ENCODE assay signal across 9 cellular contexts in the genomic region with DNA sequence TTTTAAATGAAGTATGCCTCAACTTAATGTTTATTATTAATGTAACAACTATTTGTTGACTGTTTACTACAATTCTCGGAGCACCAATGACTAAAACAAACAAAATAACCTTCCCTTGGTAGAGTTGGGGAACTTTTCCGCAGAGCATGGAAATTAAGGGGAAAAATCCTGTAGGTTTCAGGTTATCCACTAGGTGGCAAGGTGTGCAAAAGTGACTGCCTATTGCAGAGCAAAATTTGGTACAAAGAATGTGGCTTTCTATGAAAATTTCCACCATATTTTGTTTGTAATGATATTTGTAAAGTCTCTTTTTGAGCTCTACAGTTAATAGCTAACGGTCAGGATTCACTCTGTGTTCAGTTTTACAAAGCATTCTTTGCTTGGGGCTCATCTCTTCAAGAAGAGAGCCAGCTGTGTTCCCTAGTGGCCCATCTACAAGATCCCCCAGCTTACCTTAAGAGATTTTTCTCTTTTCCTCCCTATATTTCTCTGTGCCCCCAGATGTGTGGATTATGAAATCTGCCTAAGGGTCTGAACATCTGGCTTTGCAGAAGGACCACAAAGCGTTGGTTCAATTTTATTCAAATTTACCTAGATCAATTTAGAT.
DNase-seq lines count a peak whose midpoint lies in the region; ATAC-seq, FAIRE-seq and TF ChIP-seq lines count a peak whose summit lies in the region.
"Had no signal": no experiment of that assay in that cellular context is flagged by ENCODE, and none has a peak within 500 bp of the region (broad histone marks: within the 10 kb centered on the region; RNA-seq: fewer than 3 reads in every experiment).

No MANE protein-coding gene starts in this region.

- no peaks in the 10 kb centered on the region for H3K79me2 ChIP-seq in HepG2 (ENCODE audit: insufficient read depth, low read length)

- no peak overlapping the region for H3K9ac ChIP-seq in HepG2 (ENCODE audit: insufficient read depth, low read depth, low read length)
- H3K9ac ChIP-seq: BLaER1 had no signal

- no peaks in the 10 kb centered on the region for H4K20me1 ChIP-seq in HepG2 (ENCODE audit: insufficient read depth, low read length)

- H3K27ac ChIP-seq in HepG2 (ENCODE audit: extremely low read length, insufficient read depth, low read length): no peak overlapping the region
- H3K27ac ChIP-seq: BLaER1 had no signal

- FAIRE-seq in HepG2 (lab: Jason Lieb, UNC): peak; percentile 79

- H3K4me2 ChIP-seq in HepG2 (ENCODE audit: low read depth, low read length): no peak overlapping the region
- H3K4me2 ChIP-seq: BLaER1 had no signal

- in situ Hi-C loops in HepG2 (cut with HindIII; ENCODE audit: extremely low pct_ligation_motif_present, low pct_unique_long_range_greater_than_20kb): loop anchor here (25.0 kb wide), 1 partner anchor 415 kb away; no protein-coding TSS in a partner anchor

- H2AFZ ChIP-seq in HepG2 (ENCODE audit: low read length): no peak overlapping the region

- TF ChIP-seq POLR2A in HepG2 (IDR thresholded peaks at IDR 0.05; ENCODE audit: insufficient read depth in 1 of 2, low read depth in 2 of 2, low read length in 2 of 2) (no peak), lower leg skin (IDR thresholded peaks at IDR 0.05) (no peak)

- no TSS peak for BruUV-seq in HepG2 (replicated peaks; lab: Mats Ljungman, UMichigan)

- POLR2A ChIA-PET in HepG2 (lab: Yijun Ruan, JAX): no interaction called here

- H3K9me3 ChIP-seq in HepG2 (ENCODE audit: low read length): no peaks in the 10 kb centered on the region
- H3K9me3 ChIP-seq: BLaER1 had no signal

- CTCF ChIA-PET in HepG2 (lab: Yijun Ruan, JAX; ENCODE audit: low intra/inter-chr PET ratio, low total read pairs): interaction anchor here (0.8 to 3.8 kb wide), 2 partner anchors 95 to 97 kb away, joined by 3 to 31 read pairs; no protein-coding TSS in a partner anchor

- WGBS in HepG2 (ENCODE audit: low lambda C conversion rate): 7% methylated on average over 4 of the region's 4 CpGs
- WGBS in lower leg skin, 2 donors: 41 to 48% methylated on average over 4 of the region's 4 CpGs

- peak; percentile 7 for DNase-seq in DMS153 treated with DMSO at 0.1 percent for 48 hours (lab: John Stamatoyannopoulos, UW; ENCODE audit: unreplicated experiment)
- DNase-seq in DMS153 (lab: John Stamatoyannopoulos, UW): no peak
- peak; percentile 16 for DNase-seq in HepG2 (ENCODE audit: low spot score)
- no peak for DNase-seq in lower leg skin (ENCODE audit: low spot score in 2 of 2)
- no peak for DNase-seq in DMS79 treated with DMSO at 0.1 percent for 48 hours (lab: John Stamatoyannopoulos, UW)

- H3K27me3 ChIP-seq in HepG2 (ENCODE audit: control insufficient read depth in 1 of 2, insufficient read depth in 2 of 2, low read length in 2 of 2): peaks cover 1 to 16% of the 10 kb centered on the region in 2 experiments; a peak in 4 of 5 replicates

- intact Hi-C loops in HepG2 (cut with micrococcal nuclease; ENCODE audit: unreplicated experiment) (loop anchor here (1.0 to 2.0 kb wide), 2 partner anchors 60 to 97 kb away; a partner anchor contains a TSS), lower leg skin (cut with DNase I; ENCODE audit: low total_unique reads) (loop anchor here (5.0 kb wide), 1 partner anchor 405 kb away; no protein-coding TSS in a partner anchor)

- no peaks in the 10 kb centered on the region for H3K36me3 ChIP-seq in HepG2 (replicated peaks in 1 of 2; ENCODE audit: control insufficient read depth in 1 of 2, insufficient read depth in 2 of 2, low read length in 2 of 2)
- H3K36me3 ChIP-seq: BLaER1 had no signal

- no peak; the same call in 1 of the 2 replicates for TF ChIP-seq RAD21 in HepG2 (CRISPR knock-in tag; IDR thresholded peaks at IDR 0.05)

- TF ChIP-seq CTCF in WI38 (IDR thresholded peaks at IDR 0.05; ENCODE audit: low read depth, low read length) (peak; percentile 40), HepG2 (CRISPR knock-in tag; IDR thresholded peaks at IDR 0.05) (peak; percentile 65), lower leg skin (IDR thresholded peaks at IDR 0.05) (no peak)

- H3K4me1 ChIP-seq in HepG2 (ENCODE audit: insufficient read depth, low read length): 0 out of 2 replicates have a peak, but pooled peaks cover 3% of the 10 kb centered on the region

- ATAC-seq in GM19438 (IDR thresholded peaks at IDR 0.05; ENCODE audit: low read depth, unreplicated experiment): peak; percentile 73
- peak; percentile 74 for ATAC-seq in HG03432 (IDR thresholded peaks at IDR 0.05; ENCODE audit: unreplicated experiment)
- peak; percentile 75 for ATAC-seq in HepG2

- H3K4me3 ChIP-seq in WI38 (ENCODE audit: low read depth, low read length) (no peak overlapping the region), HepG2 (replicated peaks in 1 of 3; ENCODE audit: insufficient read depth in 1 of 3, low read depth in 2 of 3, low read length in 3 of 3) (no peak overlapping the region), lower leg skin (ENCODE audit: low read depth, poor library complexity, severe bottlenecking) (no peak overlapping the region)
- H3K4me3 ChIP-seq: BLaER1 had no signal

- TF ChIP-seq EP300 in HepG2 (IDR thresholded peaks at IDR 0.05; ENCODE audit: low read depth in 2 of 2, low read length in 2 of 2): no peak
- TF ChIP-seq EP300 in HepG2 (CRISPR knock-in tag; IDR thresholded peaks at IDR 0.05; ENCODE audit: borderline replicate concordance): no peak

TF ChIP-seq in HepG2, 621 proteins besides CTCF, POLR2A, EP300 and RAD21:
- peak; percentile 30 for TF ChIP-seq SMC3 (IDR thresholded peaks at IDR 0.05; ENCODE audit: low read length)
- peak; percentile 54 for TF ChIP-seq STAG1 (CRISPR knock-in tag; IDR thresholded peaks at IDR 0.05)
- no peak for TF ChIP-seq HHEX (CRISPR knock-in tag; IDR thresholded peaks at IDR 0.05)
- TF ChIP-seq, protein P1, sequence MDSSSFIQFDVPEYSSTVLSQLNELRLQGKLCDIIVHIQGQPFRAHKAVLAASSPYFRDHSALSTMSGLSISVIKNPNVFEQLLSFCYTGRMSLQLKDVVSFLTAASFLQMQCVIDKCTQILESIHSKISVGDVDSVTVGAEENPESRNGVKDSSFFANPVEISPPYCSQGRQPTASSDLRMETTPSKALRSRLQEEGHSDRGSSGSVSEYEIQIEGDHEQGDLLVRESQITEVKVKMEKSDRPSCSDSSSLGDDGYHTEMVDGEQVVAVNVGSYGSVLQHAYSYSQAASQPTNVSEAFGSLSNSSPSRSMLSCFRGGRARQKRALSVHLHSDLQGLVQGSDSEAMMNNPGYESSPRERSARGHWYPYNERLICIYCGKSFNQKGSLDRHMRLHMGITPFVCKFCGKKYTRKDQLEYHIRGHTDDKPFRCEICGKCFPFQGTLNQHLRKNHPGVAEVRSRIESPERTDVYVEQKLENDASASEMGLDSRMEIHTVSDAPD (CRISPR knock-in tag; IDR thresholded peaks at IDR 0.05): no peak
- no peak for TF ChIP-seq SNAI1 (CRISPR knock-in tag; IDR thresholded peaks at IDR 0.05; ENCODE audit: borderline replicate concordance)
- TF ChIP-seq RFX3 (CRISPR knock-in tag; IDR thresholded peaks at IDR 0.05): no peak
- TF ChIP-seq IRX3 (CRISPR knock-in tag; IDR thresholded peaks at IDR 0.05; ENCODE audit: borderline replicate concordance, low read depth): no peak

Comparison
In these comparisons a context has a peak if more than half of its experiments do, and no peak if none do; other contexts are left out.
1. DNase-seq: peak in DMS153 treated with DMSO at 0.1 percent for 48 hours (single experiment) and HepG2 (single experiment); none in DMS153 (single experiment), lower leg skin (0 of 2) and DMS79 treated with DMSO at 0.1 percent for 48 hours (single experiment).
2. CTCF ChIP-seq: peak in WI38 (single experiment) and HepG2 (single experiment); none in lower leg skin (0 of 3).
3. Peak in every context shown above with its lines, with median percentiles within 50 percentile points of each other: ATAC-seq.